In the genomic region with DNA sequence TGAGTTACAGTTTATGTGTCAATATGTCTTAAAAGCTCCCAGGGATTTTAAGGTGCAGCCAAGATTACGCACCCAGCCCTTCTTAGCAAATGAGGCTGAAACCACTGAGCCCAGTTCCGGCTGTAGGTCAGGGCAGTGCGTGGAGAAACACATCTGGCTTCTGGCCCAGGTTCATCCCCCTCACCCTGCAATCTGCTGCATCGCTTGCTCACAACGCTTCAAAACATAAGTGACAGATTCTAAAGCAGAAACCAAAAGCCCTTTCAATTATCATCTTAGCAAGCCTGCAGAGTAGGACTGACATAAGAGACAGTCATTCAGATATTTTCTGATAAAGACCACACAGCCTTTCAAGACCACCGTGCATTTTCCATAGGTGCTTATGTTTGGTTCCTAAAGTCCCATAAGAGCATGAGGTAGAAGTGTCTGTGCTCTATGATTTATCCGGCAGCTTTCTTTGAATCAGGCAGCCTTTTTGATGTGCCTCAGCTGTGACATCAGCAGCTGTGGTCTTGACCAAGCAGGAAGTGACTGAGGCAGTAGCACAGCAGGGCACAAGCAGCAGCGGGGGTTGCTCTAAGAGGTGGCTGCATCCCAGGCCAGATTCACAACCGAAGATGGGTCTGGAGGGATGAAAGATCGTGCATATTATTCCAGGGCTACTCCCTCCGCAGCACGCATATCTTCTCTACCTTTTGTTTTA, we compare ENCODE assay signal across 9 cellular contexts.
DNase-seq lines count a peak whose midpoint lies in the region; ATAC-seq, FAIRE-seq and TF ChIP-seq lines count a peak whose summit lies in the region.
"Had no signal": no experiment of that assay in that cellular context is flagged by ENCODE, and none has a peak within 500 bp of the region (broad histone marks: within the 10 kb centered on the region; RNA-seq: fewer than 3 reads in every experiment).

No MANE protein-coding gene starts in this region.

- H3K9me3 ChIP-seq in IMR-90 (ENCODE audit: control insufficient read depth, insufficient read depth, low read length) (no peaks in the 10 kb centered on the region), H1 (ENCODE audit: insufficient read depth in 2 of 2, low read depth in 1 of 2, low read length in 1 of 2) (no peaks in the 10 kb centered on the region)

- no peaks in the 10 kb centered on the region for H3K79me1 ChIP-seq in IMR-90 (ENCODE audit: low read depth in 1 of 2, low read length in 2 of 2)
- no peaks in the 10 kb centered on the region for H3K79me1 ChIP-seq in H1 (ENCODE audit: low read depth, low read length)

- H4K91ac ChIP-seq in IMR-90 (ENCODE audit: insufficient read depth, low read depth, low read length) = no peak overlapping the region
- no peak overlapping the region for H4K91ac ChIP-seq in H1 (replicated peaks; ENCODE audit: insufficient read length, low read length)

- H4K20me1 ChIP-seq in IMR-90 (ENCODE audit: insufficient read depth, low read length) (no peaks in the 10 kb centered on the region), H1 (replicated peaks in 1 of 2; ENCODE audit: control insufficient read depth in 1 of 2, insufficient read depth in 2 of 2, low read length in 2 of 2) (no peaks in the 10 kb centered on the region)

- WGBS in IMR-90 (ENCODE audit: extremely low coverage in 2 of 2, insufficient read length in 1 of 2), 2 experiments = no CpG with 5 or more reads among the region's 12 CpGs
- 82% methylated on average over 12 of the region's 12 CpGs; no CpG with 5 or more reads in 1 of the 2 experiments for WGBS in H1 (ENCODE audit: extremely low coverage in 1 of 2, insufficient coverage in 1 of 2, insufficient read length in 1 of 2, insufficient replicate concordance in 2 of 2, low coverage in 1 of 2, low lambda C conversion rate in 2 of 2, missing lambda C conversion rate in 1 of 2), 2 experiments

- BruUV-seq in IMR-90 (replicated peaks; lab: Mats Ljungman, UMichigan) = no TSS peak

- intact Hi-C loops in IMR-90 (cut with micrococcal nuclease) = no loop called here

- H3K27me3 ChIP-seq in IMR-90 (ENCODE audit: control insufficient read depth, insufficient read depth, low read length) (peaks cover 4% of the 10 kb centered on the region; the same call in 1 of the 2 replicates), H1 (replicated peaks in 1 of 4; ENCODE audit: control insufficient read depth in 3 of 4, extremely low read depth in 1 of 4, insufficient read depth in 3 of 4, low read length in 3 of 4) (no peaks in the 10 kb centered on the region)

- H3K4me2 ChIP-seq in IMR-90 (ENCODE audit: low read depth, low read length) (peak overlapping the region; percentile 31), H1 (ENCODE audit: insufficient read depth in 1 of 2, low read depth in 2 of 2, low read length in 2 of 2) (0 out of 4 replicates have a peak overlapping the region, but pooled peaks of 1 of the 2 experiments have one; percentile 4)

- H2BK5ac ChIP-seq in IMR-90 (ENCODE audit: low read depth, low read length, poor library complexity, severe bottlenecking) (peak overlapping the region; percentile 47), H1 (ENCODE audit: low read depth, low read length) (no peak overlapping the region; the same call in 1 of the 2 replicates)

- H3K4ac ChIP-seq in IMR-90 (ENCODE audit: low read depth, low read length) (peak overlapping the region; percentile 40; the same call in 1 of the 2 replicates), H1 (replicated peaks; ENCODE audit: insufficient read length, low read depth, low read length) (no peak overlapping the region)

- H3K14ac ChIP-seq in IMR-90 (replicated peaks; ENCODE audit: low read depth, low read length) = 0 out of 2 replicates have a peak overlapping the region, but pooled peaks have one; percentile 56
- no peak overlapping the region for H3K14ac ChIP-seq in H1 (ENCODE audit: insufficient read length)

- H3K23me2 ChIP-seq in H1 (ENCODE audit: low read depth, low read length) = no peaks in the 10 kb centered on the region

- ATAC-seq in GM21515 (IDR thresholded peaks at IDR 0.05; ENCODE audit: unreplicated experiment) (peak; percentile 58), IMR-90 (ENCODE audit: low read depth) (peak; percentile 85)

- H3K18ac ChIP-seq in IMR-90 (ENCODE audit: low read depth, low read length) (no peak overlapping the region; the same call in 1 of the 2 replicates), H1 (ENCODE audit: extremely low read depth, low read length) (no peak overlapping the region)

- CTCF ChIA-PET in IMR-90 (lab: Yijun Ruan, JAX) = interaction anchor here (0.6 to 1.1 kb wide), 2 partner anchors 14 to 31 kb away, joined by 3 to 4 read pairs; no protein-coding TSS in a partner anchor
- CTCF ChIA-PET in H1 (lab: Charles Lee; ENCODE audit: partially characterized antibody) = interaction anchor here (0.9 to 2.0 kb wide), 3 partner anchors 9 to 111 kb away, joined by 3 to 8 read pairs (median 4); no protein-coding TSS in a partner anchor

- TF ChIP-seq CTCF in GM12865 (IDR thresholded peaks at IDR 0.05; ENCODE audit: insufficient read depth, low read depth, low read length, missing control alignments) (no peak), IMR-90 (conservative IDR thresholded peaks at IDR 0.05; ENCODE audit: low read depth, low read length) (no peak), H1 (IDR thresholded peaks at IDR 0.05; ENCODE audit: control extremely low read depth in 1 of 3, insufficient read depth in 1 of 3, low read depth in 1 of 3, low read length in 3 of 3) (no peak)

- dilution Hi-C loops in IMR-90 (cut with HindIII; ENCODE audit: low sequenced_read_pairs, unreplicated experiment) = no loop called here

- POLR2A ChIA-PET in IMR-90 (lab: Charles Lee; ENCODE audit: unreplicated experiment) (no interaction called here), H1 (lab: Charles Lee; ENCODE audit: partially characterized antibody) (no interaction called here)

- TF ChIP-seq POLR2A in IMR-90 (IDR thresholded peaks at IDR 0.05; ENCODE audit: low read depth, low read length) = no peak
- no peak for TF ChIP-seq POLR2A in H1 (IDR thresholded peaks at IDR 0.05; ENCODE audit: control extremely low read depth in 1 of 2, low read depth in 2 of 2, low read length in 2 of 2)

- DNase-seq in GM12865 (ENCODE audit: low read depth) (peak; percentile 94), IMR-90 (peak; percentile 75), H1 (ENCODE audit: low read depth in 1 of 2, low spot score in 2 of 2) (no peak), NCI-H1092 treated with DMSO at 0.1 percent for 48 hours (lab: John Stamatoyannopoulos, UW) (no peak), cerebellum (ENCODE audit: low spot score) (no peak)
- peak; percentile 51 to 59 for DNase-seq in activated CD4-positive, alpha-beta T cell treated with anti-CD3 and anti-CD28 coated beads for 4 hours
- DNase-seq in stimulated activated CD4-positive, alpha-beta T cell treated with anti-CD3 and anti-CD28 coated beads, Interleukin-15, amount 100 ng/mL, for 24 hours = peak; percentile 89

- H2BK15ac ChIP-seq in IMR-90 (ENCODE audit: low read depth, low read length) (no peak overlapping the region; the same call in 2 of the 3 replicates), H1 (ENCODE audit: low read length) (no peak overlapping the region)

- TF ChIP-seq EP300 in H1 (IDR thresholded peaks at IDR 0.05; ENCODE audit: borderline replicate concordance in 1 of 2, low read depth in 2 of 2, low read length in 2 of 2) = no peak

- H2BK120ac ChIP-seq in IMR-90 (ENCODE audit: low read depth, low read length) (no peak overlapping the region), H1 (replicated peaks; ENCODE audit: low read depth, low read length) (no peak overlapping the region)

- peak overlapping the region; percentile 55 for H3K4me3 ChIP-seq in GM12865 (ENCODE audit: low read depth, low read length)
- no peak overlapping the region for H3K4me3 ChIP-seq in IMR-90 (ENCODE audit: insufficient read depth, low read depth, low read length)
- no peak overlapping the region for H3K4me3 ChIP-seq in H1 (ENCODE audit: extremely low read depth in 1 of 4, insufficient read depth in 2 of 4, low read depth in 3 of 4, low read length in 4 of 4)

- no peaks in the 10 kb centered on the region for H3K79me2 ChIP-seq in H1 (ENCODE audit: control insufficient read depth in 1 of 2, insufficient read depth in 2 of 2, low read length in 2 of 2)

- peak overlapping the region; percentile 84 for H2AFZ ChIP-seq in IMR-90 (replicated peaks; ENCODE audit: low read length, poor library complexity)
- no peak overlapping the region for H2AFZ ChIP-seq in H1 (ENCODE audit: low read length)

- H2AK5ac ChIP-seq in IMR-90 (ENCODE audit: low read depth, low read length) (no peak overlapping the region), H1 (ENCODE audit: low read depth, low read length) (no peak overlapping the region)

- in situ Hi-C loops in IMR-90 (cut with MboI; ENCODE audit: low sequenced_read_pairs) = no loop called here

- H3K36me3 ChIP-seq in IMR-90 (ENCODE audit: control insufficient read depth, insufficient read depth, low read length) (no peaks in the 10 kb centered on the region), H1 (ENCODE audit: control insufficient read depth in 2 of 4, insufficient read depth in 4 of 4, low read length in 3 of 4) (no peaks in the 10 kb centered on the region)

- H3K27ac ChIP-seq in IMR-90 (ENCODE audit: insufficient read depth, low read length) = no peak overlapping the region
- no peak overlapping the region for H3K27ac ChIP-seq in H1 (ENCODE audit: low read depth, low read length)

- H3K56ac ChIP-seq in IMR-90 (ENCODE audit: extremely low read depth, insufficient read depth, low read length) = no peak overlapping the region
- H3K56ac ChIP-seq in H1 (replicated peaks; ENCODE audit: insufficient read length, low read depth, low read length) = no peak overlapping the region

- no peak overlapping the region for H2AK9ac ChIP-seq in IMR-90 (replicated peaks; ENCODE audit: low read depth, low read length, poor library complexity)

- peak overlapping the region; percentile 90; the same call in 1 of the 2 replicates for H2BK12ac ChIP-seq in H1 (ENCODE audit: low read depth, low read length)

- H3K23ac ChIP-seq in IMR-90 (ENCODE audit: low read depth, low read length) (no peak overlapping the region), H1 (ENCODE audit: insufficient read length) (no peak overlapping the region)

- H3K9me1 ChIP-seq in IMR-90 (ENCODE audit: insufficient read depth, low read length) = no peaks in the 10 kb centered on the region; the same call in 1 of the 2 replicates

- peaks cover 3% of the 10 kb centered on the region for H3K4me1 ChIP-seq in IMR-90 (ENCODE audit: control insufficient read depth, insufficient read depth, low read length)
- peaks cover 5 to 20% (median 11%) of the 10 kb centered on the region in 4 experiments for H3K4me1 ChIP-seq in H1 (replicated peaks in 1 of 4; ENCODE audit: control insufficient read depth in 3 of 4, insufficient read depth in 4 of 4, low read length in 3 of 4)

- no peak for TF ChIP-seq RAD21 in IMR-90 (IDR thresholded peaks at IDR 0.05; ENCODE audit: low read length)
- TF ChIP-seq RAD21 in H1 (IDR thresholded peaks at IDR 0.05 in 1 of 2, conservative IDR thresholded peaks at IDR 0.05 in 1 of 2; ENCODE audit: low read depth in 2 of 2, low read length in 2 of 2) = no peak

- no peak overlapping the region for H3K9ac ChIP-seq in IMR-90 (ENCODE audit: low read depth, low read length)
- H3K9ac ChIP-seq in H1 (replicated peaks in 1 of 4; ENCODE audit: extremely low read depth in 1 of 4, low read depth in 3 of 4, low read length in 3 of 4) = no peak overlapping the region; a peak in 1 of 7 replicates

- H4K5ac ChIP-seq in IMR-90 (ENCODE audit: low read depth, low read length) (no peak overlapping the region), H1 (ENCODE audit: insufficient read length, low read depth, low read length) (no peak overlapping the region)

- FAIRE-seq in H1 (lab: Jason Lieb, UNC) = no peak
- FAIRE-seq: colon had no signal

- H4K8ac ChIP-seq in IMR-90 (ENCODE audit: low read depth in 2 of 2, low read length in 2 of 2) (peak overlapping the region in 1 of 2 experiments; percentile 68; a peak in 2 of 4 replicates), H1 (ENCODE audit: extremely low read depth, insufficient read depth, low read length) (no peak overlapping the region)

- H2BK20ac ChIP-seq in IMR-90 (ENCODE audit: low read depth, low read length) (peak overlapping the region; percentile 51; the same call in 1 of the 2 replicates), H1 (ENCODE audit: low read length) (no peak overlapping the region)

Comparison
In these comparisons a context has a peak if more than half of its experiments do, and no peak if none do; other contexts are left out.
1. DNase-seq: peak in GM12865 (single experiment), IMR-90 (single experiment), activated CD4-positive, alpha-beta T cell treated with anti-CD3 and anti-CD28 coated beads for 4 hours (2 of 2) and stimulated activated CD4-positive, alpha-beta T cell treated with anti-CD3 and anti-CD28 coated beads, Interleukin-15, amount 100 ng/mL, for 24 hours (single experiment); none in H1 (0 of 2), NCI-H1092 treated with DMSO at 0.1 percent for 48 hours (single experiment) and cerebellum (single experiment).